Comparison of ENCODE assay signal across 1 cellular context in the genomic region with DNA sequence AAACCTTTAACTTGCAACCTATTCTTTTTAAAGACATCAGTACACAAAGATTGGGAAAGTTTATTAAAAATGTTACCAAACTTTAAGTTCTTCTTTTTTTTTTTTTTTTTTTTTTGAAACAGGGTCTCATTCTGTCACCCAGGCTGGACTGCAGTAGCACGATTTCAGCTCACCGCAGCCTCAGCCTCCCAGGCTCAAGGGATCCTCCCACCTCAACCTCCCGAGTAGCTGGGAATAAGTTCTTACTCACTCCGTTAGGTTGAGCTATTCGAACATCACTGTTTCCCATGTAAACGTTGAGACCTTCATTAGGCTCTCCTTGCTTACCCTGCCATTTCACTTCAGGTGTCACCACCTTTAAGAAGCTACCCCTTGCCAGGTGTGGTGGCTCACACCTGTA.
TF ChIP-seq lines count a peak whose summit lies in the region.

No MANE protein-coding gene starts in this region.

TF ChIP-seq in GM12878, 131 proteins besides CTCF, POLR2A, EP300 and RAD21:
- TF ChIP-seq CHD4 (IDR thresholded peaks at IDR 0.05) (no peak), POLR2AphosphoS5 (IDR thresholded peaks at IDR 0.05; ENCODE audit: low read length) (0 out of 2 replicates have a peak, but pooled peaks have one; percentile 13), SPI1 (IDR thresholded peaks at IDR 0.05; ENCODE audit: borderline replicate concordance, insufficient read depth, low read depth, low read length) (no peak), ZNF207 (IDR thresholded peaks at IDR 0.05; ENCODE audit: borderline replicate concordance) (no peak)
